In the genomic region with DNA sequence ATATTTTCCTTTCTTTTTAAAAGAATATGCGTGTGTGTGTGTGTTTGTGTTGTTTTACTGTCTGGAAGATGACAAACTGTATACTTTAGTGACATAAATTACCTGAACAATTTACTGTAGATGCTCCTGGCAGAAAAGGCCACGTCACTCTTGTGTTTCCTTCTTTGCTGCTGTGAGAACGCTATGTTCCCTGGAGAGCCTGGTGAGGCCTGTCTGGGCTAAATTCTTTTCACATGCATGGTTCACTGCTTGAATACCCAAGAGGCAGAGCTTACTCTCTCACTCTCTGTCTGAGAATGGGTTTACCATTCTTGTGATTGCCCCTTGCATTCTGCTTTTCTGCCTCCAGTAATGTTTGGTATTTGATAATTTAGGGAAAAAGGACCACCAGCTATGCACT, we compare ENCODE assay signal across 1 cellular context.
TF ChIP-seq lines count a peak whose summit lies in the region.

No MANE protein-coding gene starts in this region.

TF ChIP-seq in GM12878, 131 proteins besides CTCF, POLR2A, EP300 and RAD21 (continued from another document):
- TF ChIP-seq CHD1 (IDR thresholded peaks at IDR 0.05; ENCODE audit: low read depth, low read length) (no peak), ZNF217 (IDR thresholded peaks at IDR 0.05) (no peak), CREM (IDR thresholded peaks at IDR 0.05; ENCODE audit: low read depth) (peak; percentile 21; the same call in 1 of the 2 replicates), ATF7 (IDR thresholded peaks at IDR 0.05; ENCODE audit: low read depth) (peak; percentile 90), TCF3 (IDR thresholded peaks at IDR 0.05; ENCODE audit: borderline replicate concordance, insufficient read depth, low read depth, low read length) (no peak), SMC3 (IDR thresholded peaks at IDR 0.05; ENCODE audit: borderline replicate concordance, low read length) (no peak; the same call in 1 of the 2 replicates), NBN (IDR thresholded peaks at IDR 0.05) (no peak; the same call in none of the 2 replicates), SP1 (IDR thresholded peaks at IDR 0.05; ENCODE audit: low read depth, low read length) (no peak), ESRRA (IDR thresholded peaks at IDR 0.05; ENCODE audit: low read length) (no peak), YY1 (IDR thresholded peaks at IDR 0.05; ENCODE audit: low read depth, low read length) (no peak), KDM1A (IDR thresholded peaks at IDR 0.05; ENCODE audit: borderline replicate concordance) (no peak), LARP7 (IDR thresholded peaks at IDR 0.05) (no peak), YBX1 (IDR thresholded peaks at IDR 0.05) (peak; percentile 94), NRF1 (conservative IDR thresholded peaks at IDR 0.05; ENCODE audit: low read depth, low read length) (no peak), BACH1 (IDR thresholded peaks at IDR 0.05; ENCODE audit: borderline replicate concordance) (no peak), TBL1XR1 (IDR thresholded peaks at IDR 0.05; ENCODE audit: low read depth, low read length) (0 out of 2 replicates have a peak, but pooled peaks have one; percentile 40), SREBF2 (IDR thresholded peaks at IDR 0.05; ENCODE audit: low read length) (no peak), BMI1 (IDR thresholded peaks at IDR 0.05; ENCODE audit: borderline replicate concordance) (no peak), ZNF622 (IDR thresholded peaks at IDR 0.05) (no peak), WRNIP1 (IDR thresholded peaks at IDR 0.05; ENCODE audit: borderline replicate concordance, low read depth, low read length) (no peak), SIX5 (IDR thresholded peaks at IDR 0.05; ENCODE audit: low read depth, low read length, severe bottlenecking) (no peak), SPI1 (IDR thresholded peaks at IDR 0.05; ENCODE audit: borderline replicate concordance, insufficient read depth, low read depth, low read length) (no peak), NR2C1 (IDR thresholded peaks at IDR 0.05) (no peak), NFXL1 (IDR thresholded peaks at IDR 0.05; ENCODE audit: borderline replicate concordance) (no peak), ZNF207 (IDR thresholded peaks at IDR 0.05; ENCODE audit: borderline replicate concordance) (no peak; the same call in 1 of the 2 replicates), MTA2 (IDR thresholded peaks at IDR 0.05; ENCODE audit: low read depth) (peak; percentile 39), ZNF24 (IDR thresholded peaks at IDR 0.05) (no peak), POLR2AphosphoS5 (IDR thresholded peaks at IDR 0.05; ENCODE audit: low read length) (no peak), GABPA (IDR thresholded peaks at IDR 0.05; ENCODE audit: low read depth) (no peak), TCF7 (IDR thresholded peaks at IDR 0.05; ENCODE audit: borderline replicate concordance) (no peak), MYB (IDR thresholded peaks at IDR 0.05; ENCODE audit: borderline replicate concordance, low read depth, low read length) (no peak), BRCA1 (IDR thresholded peaks at IDR 0.05; ENCODE audit: low read depth, low read length) (no peak)
- TF ChIP-seq, protein P1, sequence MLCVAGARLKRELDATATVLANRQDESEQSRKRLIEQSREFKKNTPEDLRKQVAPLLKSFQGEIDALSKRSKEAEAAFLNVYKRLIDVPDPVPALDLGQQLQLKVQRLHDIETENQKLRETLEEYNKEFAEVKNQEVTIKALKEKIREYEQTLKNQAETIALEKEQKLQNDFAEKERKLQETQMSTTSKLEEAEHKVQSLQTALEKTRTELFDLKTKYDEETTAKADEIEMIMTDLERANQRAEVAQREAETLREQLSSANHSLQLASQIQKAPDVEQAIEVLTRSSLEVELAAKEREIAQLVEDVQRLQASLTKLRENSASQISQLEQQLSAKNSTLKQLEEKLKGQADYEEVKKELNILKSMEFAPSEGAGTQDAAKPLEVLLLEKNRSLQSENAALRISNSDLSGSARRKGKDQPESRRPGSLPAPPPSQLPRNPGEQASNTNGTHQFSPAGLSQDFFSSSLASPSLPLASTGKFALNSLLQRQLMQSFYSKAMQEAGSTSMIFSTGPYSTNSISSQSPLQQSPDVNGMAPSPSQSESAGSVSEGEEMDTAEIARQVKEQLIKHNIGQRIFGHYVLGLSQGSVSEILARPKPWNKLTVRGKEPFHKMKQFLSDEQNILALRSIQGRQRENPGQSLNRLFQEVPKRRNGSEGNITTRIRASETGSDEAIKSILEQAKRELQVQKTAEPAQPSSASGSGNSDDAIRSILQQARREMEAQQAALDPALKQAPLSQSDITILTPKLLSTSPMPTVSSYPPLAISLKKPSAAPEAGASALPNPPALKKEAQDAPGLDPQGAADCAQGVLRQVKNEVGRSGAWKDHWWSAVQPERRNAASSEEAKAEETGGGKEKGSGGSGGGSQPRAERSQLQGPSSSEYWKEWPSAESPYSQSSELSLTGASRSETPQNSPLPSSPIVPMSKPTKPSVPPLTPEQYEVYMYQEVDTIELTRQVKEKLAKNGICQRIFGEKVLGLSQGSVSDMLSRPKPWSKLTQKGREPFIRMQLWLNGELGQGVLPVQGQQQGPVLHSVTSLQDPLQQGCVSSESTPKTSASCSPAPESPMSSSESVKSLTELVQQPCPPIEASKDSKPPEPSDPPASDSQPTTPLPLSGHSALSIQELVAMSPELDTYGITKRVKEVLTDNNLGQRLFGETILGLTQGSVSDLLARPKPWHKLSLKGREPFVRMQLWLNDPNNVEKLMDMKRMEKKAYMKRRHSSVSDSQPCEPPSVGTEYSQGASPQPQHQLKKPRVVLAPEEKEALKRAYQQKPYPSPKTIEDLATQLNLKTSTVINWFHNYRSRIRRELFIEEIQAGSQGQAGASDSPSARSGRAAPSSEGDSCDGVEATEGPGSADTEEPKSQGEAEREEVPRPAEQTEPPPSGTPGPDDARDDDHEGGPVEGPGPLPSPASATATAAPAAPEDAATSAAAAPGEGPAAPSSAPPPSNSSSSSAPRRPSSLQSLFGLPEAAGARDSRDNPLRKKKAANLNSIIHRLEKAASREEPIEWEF (IDR thresholded peaks at IDR 0.05; ENCODE audit: insufficient replicate concordance, low read depth, low read length), result peak; percentile 97
- TF ChIP-seq, protein P2, sequence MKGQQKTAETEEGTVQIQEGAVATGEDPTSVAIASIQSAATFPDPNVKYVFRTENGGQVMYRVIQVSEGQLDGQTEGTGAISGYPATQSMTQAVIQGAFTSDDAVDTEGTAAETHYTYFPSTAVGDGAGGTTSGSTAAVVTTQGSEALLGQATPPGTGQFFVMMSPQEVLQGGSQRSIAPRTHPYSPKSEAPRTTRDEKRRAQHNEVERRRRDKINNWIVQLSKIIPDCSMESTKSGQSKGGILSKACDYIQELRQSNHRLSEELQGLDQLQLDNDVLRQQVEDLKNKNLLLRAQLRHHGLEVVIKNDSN (IDR thresholded peaks at IDR 0.05; ENCODE audit: borderline replicate concordance, extremely low read length, insufficient read depth, low read depth, low read length), result no peak
- TF ChIP-seq, protein P3, sequence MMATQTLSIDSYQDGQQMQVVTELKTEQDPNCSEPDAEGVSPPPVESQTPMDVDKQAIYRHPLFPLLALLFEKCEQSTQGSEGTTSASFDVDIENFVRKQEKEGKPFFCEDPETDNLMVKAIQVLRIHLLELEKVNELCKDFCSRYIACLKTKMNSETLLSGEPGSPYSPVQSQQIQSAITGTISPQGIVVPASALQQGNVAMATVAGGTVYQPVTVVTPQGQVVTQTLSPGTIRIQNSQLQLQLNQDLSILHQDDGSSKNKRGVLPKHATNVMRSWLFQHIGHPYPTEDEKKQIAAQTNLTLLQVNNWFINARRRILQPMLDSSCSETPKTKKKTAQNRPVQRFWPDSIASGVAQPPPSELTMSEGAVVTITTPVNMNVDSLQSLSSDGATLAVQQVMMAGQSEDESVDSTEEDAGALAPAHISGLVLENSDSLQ (IDR thresholded peaks at IDR 0.05), result peak; percentile 84
- TF ChIP-seq, protein P4, sequence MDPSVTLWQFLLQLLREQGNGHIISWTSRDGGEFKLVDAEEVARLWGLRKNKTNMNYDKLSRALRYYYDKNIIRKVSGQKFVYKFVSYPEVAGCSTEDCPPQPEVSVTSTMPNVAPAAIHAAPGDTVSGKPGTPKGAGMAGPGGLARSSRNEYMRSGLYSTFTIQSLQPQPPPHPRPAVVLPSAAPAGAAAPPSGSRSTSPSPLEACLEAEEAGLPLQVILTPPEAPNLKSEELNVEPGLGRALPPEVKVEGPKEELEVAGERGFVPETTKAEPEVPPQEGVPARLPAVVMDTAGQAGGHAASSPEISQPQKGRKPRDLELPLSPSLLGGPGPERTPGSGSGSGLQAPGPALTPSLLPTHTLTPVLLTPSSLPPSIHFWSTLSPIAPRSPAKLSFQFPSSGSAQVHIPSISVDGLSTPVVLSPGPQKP (IDR thresholded peaks at IDR 0.05; ENCODE audit: low read depth, low read length), result no peak
- TF ChIP-seq, protein P5, sequence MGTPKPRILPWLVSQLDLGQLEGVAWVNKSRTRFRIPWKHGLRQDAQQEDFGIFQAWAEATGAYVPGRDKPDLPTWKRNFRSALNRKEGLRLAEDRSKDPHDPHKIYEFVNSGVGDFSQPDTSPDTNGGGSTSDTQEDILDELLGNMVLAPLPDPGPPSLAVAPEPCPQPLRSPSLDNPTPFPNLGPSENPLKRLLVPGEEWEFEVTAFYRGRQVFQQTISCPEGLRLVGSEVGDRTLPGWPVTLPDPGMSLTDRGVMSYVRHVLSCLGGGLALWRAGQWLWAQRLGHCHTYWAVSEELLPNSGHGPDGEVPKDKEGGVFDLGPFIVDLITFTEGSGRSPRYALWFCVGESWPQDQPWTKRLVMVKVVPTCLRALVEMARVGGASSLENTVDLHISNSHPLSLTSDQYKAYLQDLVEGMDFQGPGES (IDR thresholded peaks at IDR 0.05), result no peak
- TF ChIP-seq, protein P6, sequence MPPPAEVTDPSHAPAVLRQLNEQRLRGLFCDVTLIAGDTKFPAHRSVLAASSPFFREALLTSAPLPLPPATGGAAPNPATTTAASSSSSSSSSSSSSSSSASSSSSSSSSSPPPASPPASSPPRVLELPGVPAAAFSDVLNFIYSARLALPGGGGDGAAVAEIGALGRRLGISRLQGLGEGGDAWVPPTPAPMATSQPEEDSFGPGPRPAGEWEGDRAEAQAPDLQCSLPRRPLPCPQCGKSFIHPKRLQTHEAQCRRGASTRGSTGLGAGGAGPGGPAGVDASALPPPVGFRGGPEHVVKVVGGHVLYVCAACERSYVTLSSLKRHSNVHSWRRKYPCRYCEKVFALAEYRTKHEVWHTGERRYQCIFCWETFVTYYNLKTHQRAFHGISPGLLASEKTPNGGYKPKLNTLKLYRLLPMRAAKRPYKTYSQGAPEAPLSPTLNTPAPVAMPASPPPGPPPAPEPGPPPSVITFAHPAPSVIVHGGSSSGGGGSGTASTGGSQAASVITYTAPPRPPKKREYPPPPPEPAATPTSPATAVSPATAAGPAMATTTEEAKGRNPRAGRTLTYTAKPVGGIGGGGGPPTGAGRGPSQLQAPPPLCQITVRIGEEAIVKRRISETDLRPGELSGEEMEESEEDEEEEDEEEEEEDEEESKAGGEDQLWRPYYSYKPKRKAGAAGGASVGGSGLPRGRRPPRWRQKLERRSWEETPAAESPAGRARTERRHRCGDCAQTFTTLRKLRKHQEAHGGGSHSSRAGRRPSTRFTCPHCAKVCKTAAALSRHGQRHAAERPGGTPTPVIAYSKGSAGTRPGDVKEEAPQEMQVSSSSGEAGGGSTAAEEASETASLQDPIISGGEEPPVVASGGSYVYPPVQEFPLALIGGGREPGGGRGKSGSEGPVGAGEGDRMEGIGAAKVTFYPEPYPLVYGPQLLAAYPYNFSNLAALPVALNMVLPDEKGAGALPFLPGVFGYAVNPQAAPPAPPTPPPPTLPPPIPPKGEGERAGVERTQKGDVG (CRISPR knock-in tag; IDR thresholded peaks at IDR 0.05), result no peak
